ENCODE assay signal across 11 cellular contexts in the genomic region with DNA sequence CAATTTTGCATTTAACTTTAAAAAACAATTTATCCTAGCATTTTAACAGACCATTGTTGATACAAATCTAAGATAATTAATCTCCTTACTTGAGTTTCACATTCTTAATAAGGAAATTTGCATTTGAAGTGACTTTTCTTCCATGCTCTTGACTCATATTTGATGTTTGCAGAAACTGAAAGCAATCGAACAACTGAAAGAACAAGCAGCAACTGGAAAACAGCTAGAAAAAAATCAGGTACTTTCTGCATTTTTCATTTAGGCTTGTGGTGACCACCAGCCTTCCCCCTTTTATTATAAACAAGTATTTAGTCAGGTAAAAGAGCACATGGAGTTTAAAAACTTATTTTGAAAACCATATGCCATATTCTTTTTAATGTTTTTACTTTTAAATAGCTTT. TPM values are rescaled to one million over a fixed set of nuclear protein-coding genes. Genes with fewer than 3 reads are reported as not detected.
DNase-seq lines count a peak whose midpoint lies in the region; ATAC-seq and TF ChIP-seq lines count a peak whose summit lies in the region.
"Had no signal": no experiment of that assay in that cellular context is flagged by ENCODE, and none has a peak within 500 bp of the region (broad histone marks: within the 10 kb centered on the region; RNA-seq: fewer than 3 reads in every experiment).

No MANE protein-coding gene starts in this region.

- no peaks in the 10 kb centered on the region for H3K9me3 Mint-ChIP-seq in activated T-helper 17 cell treated with anti-CD3 and anti-CD28 coated beads, Interleukin-2, amount 50 U/mL, for 72 hours
- no peaks in the 10 kb centered on the region for H3K9me3 Mint-ChIP-seq in CD4-positive, alpha-beta T cell

- H3K9me3 ChIP-seq in CD4-positive, alpha-beta T cell (ENCODE audit: control insufficient read depth, low read length) = no peaks in the 10 kb centered on the region
- H3K9me3 ChIP-seq in ascending aorta = no peaks in the 10 kb centered on the region
- H3K9me3 ChIP-seq: upper lobe of left lung had no signal

- CTCF ChIA-PET in CD4-positive, alpha-beta T cell (lab: Charles Lee) = interaction anchor here (0.6 to 1.2 kb wide), 2 partner anchors 10 to 15 kb away, joined by 3 read pairs; no protein-coding TSS in a partner anchor

- POLR2A ChIA-PET in CD4-positive, alpha-beta T cell (lab: Charles Lee) = interaction anchor here (1.8 to 1.9 kb wide), 2 partner anchors 20 to 37 kb away, joined by 4 to 6 read pairs; partner anchors contain the start of genes SELENOT and SERP1

- no peak for DNase-seq in CD4-positive, alpha-beta T cell
- DNase-seq in GM03348 (ENCODE audit: low spot score) (no peak), ascending aorta (ENCODE audit: low spot score in 2 of 2) (no peak)
- DNase-seq: NCI-H510A, Right ventricle myocardium superior, upper lobe of left lung had no signal

- no peaks in the 10 kb centered on the region for H3K27me3 Mint-ChIP-seq in activated T-helper 17 cell treated with anti-CD3 and anti-CD28 coated beads, Interleukin-2, amount 50 U/mL, for 72 hours
- no peaks in the 10 kb centered on the region for H3K27me3 Mint-ChIP-seq in CD4-positive, alpha-beta T cell

- intact Hi-C loops in CD4-positive, alpha-beta T cell (cut with DNase I, micrococcal nuclease) = no loop called here
- intact Hi-C loops in ascending aorta (cut with DNase I) = no loop called here

- H3K4me3 ChIP-seq in ascending aorta = no peak overlapping the region
- H3K4me3 ChIP-seq: upper lobe of left lung had no signal

- peak overlapping the region; percentile 81 for H3K27ac Mint-ChIP-seq in activated T-helper 17 cell treated with anti-CD3 and anti-CD28 coated beads, Interleukin-2, amount 50 U/mL, for 72 hours
- H3K27ac Mint-ChIP-seq in CD4-positive, alpha-beta T cell = no peak overlapping the region

- peak overlapping the region; percentile 54 for H3K4me3 Mint-ChIP-seq in activated T-helper 17 cell treated with anti-CD3 and anti-CD28 coated beads, Interleukin-2, amount 50 U/mL, for 72 hours
- H3K4me3 Mint-ChIP-seq in CD4-positive, alpha-beta T cell = no peak overlapping the region

- peaks cover 85% of the 10 kb centered on the region for H3K36me3 Mint-ChIP-seq in activated T-helper 17 cell treated with anti-CD3 and anti-CD28 coated beads, Interleukin-2, amount 50 U/mL, for 72 hours (ENCODE audit: low read depth)
- H3K36me3 Mint-ChIP-seq in CD4-positive, alpha-beta T cell (ENCODE audit: low read depth) = peaks cover 77% of the 10 kb centered on the region

- peaks cover 6% of the 10 kb centered on the region for H3K4me1 Mint-ChIP-seq in activated T-helper 17 cell treated with anti-CD3 and anti-CD28 coated beads, Interleukin-2, amount 50 U/mL, for 72 hours
- peaks cover 4% of the 10 kb centered on the region for H3K4me1 Mint-ChIP-seq in CD4-positive, alpha-beta T cell (ENCODE audit: low read depth)

- H3K27me3 ChIP-seq in CD4-positive, alpha-beta T cell (ENCODE audit: control insufficient read depth, insufficient read depth, low read length) = no peaks in the 10 kb centered on the region
- H3K27me3 ChIP-seq in ascending aorta = no peaks in the 10 kb centered on the region
- H3K27me3 ChIP-seq: upper lobe of left lung had no signal

- TF ChIP-seq CTCF in CD4-positive, alpha-beta T cell (IDR thresholded peaks at IDR 0.05) = no peak
- no peak for TF ChIP-seq CTCF in ascending aorta (IDR thresholded peaks at IDR 0.05)

- H3K36me3 ChIP-seq in ascending aorta = peaks cover 40 to 45% of the 10 kb centered on the region in 2 donors

- ATAC-seq in GM18867 (IDR thresholded peaks at IDR 0.05; ENCODE audit: unreplicated experiment) = peak; percentile 62
- peak; percentile 52 for ATAC-seq in GM21390 (IDR thresholded peaks at IDR 0.05; ENCODE audit: unreplicated experiment)
- peak; percentile 70 for ATAC-seq in HG03064 (IDR thresholded peaks at IDR 0.05; ENCODE audit: low read depth, unreplicated experiment)
- ATAC-seq in activated T-helper 17 cell treated with anti-CD3 and anti-CD28 coated beads, Interleukin-2, amount 50 U/mL, for 72 hours (replicated peaks) = peak; percentile 80
- no peak for ATAC-seq in CD4-positive, alpha-beta T cell (ENCODE audit: poor library complexity)
- ATAC-seq: activated CD4-positive, CD25-positive, alpha-beta regulatory T cell treated with anti-CD3 and anti-CD28 coated beads, Interleukin-2, amount 50 U/mL, for 24 hours had no signal

- H3K27ac ChIP-seq in CD4-positive, alpha-beta T cell (ENCODE audit: low read depth, low read length) = no peak overlapping the region
- no peak overlapping the region for H3K27ac ChIP-seq in ascending aorta
- H3K27ac ChIP-seq: upper lobe of left lung had no signal

- H3K4me1 ChIP-seq in ascending aorta = no peaks in the 10 kb centered on the region

RNA-seq across cellular contexts. Expression of gene SELENOT, which starts 20.1 kb away (rescaled TPM):
- total RNA-seq in activated T-helper 17 cell treated with anti-CD3 and anti-CD28 coated beads, Interleukin-2, amount 50 U/mL, for 72 hours = 100 to 1,000 TPM; 111 to 144 TPM
- 100 to 1,000 TPM; 110 to 115 TPM for total RNA-seq in CD4-positive, alpha-beta T cell
- 112 TPM for total RNA-seq in ascending aorta

RNA-seq across cellular contexts. Expression of gene EIF2A, which starts 36.4 kb away (rescaled TPM):
- total RNA-seq in activated T-helper 17 cell treated with anti-CD3 and anti-CD28 coated beads, Interleukin-2, amount 50 U/mL, for 72 hours = 100 to 1,000 TPM; 126 to 139 TPM
- 100 to 1,000 TPM; 115 to 122 TPM for total RNA-seq in CD4-positive, alpha-beta T cell
- 83.2 TPM for total RNA-seq in ascending aorta

RNA-seq across cellular contexts. Expression of gene SERP1, which starts 36.7 kb away (rescaled TPM):
- 100 to 1,000 TPM in 1 of 2 donors, 10 to 100 TPM in 1; 71.4 to 107 TPM for total RNA-seq in activated T-helper 17 cell treated with anti-CD3 and anti-CD28 coated beads, Interleukin-2, amount 50 U/mL, for 72 hours
- total RNA-seq in CD4-positive, alpha-beta T cell = 100 to 1,000 TPM; 141 to 147 TPM
- 237 TPM for total RNA-seq in ascending aorta
